ENCODE assay signal across 9 cellular contexts in genomic region chr6:42021847-42022754, GRCh38. TPM values are rescaled to one million over a fixed set of nuclear protein-coding genes. Genes with fewer than 3 reads are reported as not detected.
DNase-seq lines count a peak whose midpoint lies in the region; ATAC-seq and TF ChIP-seq lines count a peak whose summit lies in the region.
"Had no signal": no experiment of that assay in that cellular context is flagged by ENCODE, and none has a peak within 500 bp of the region (broad histone marks: within the 10 kb centered on the region; RNA-seq: fewer than 3 reads in every experiment).

No MANE protein-coding gene starts in this region.

- ATAC-seq in DND-41 (ENCODE audit: insufficient read depth, low read depth): peak; percentile 89
- peak; percentile 44 for ATAC-seq in HG03025 (IDR thresholded peaks at IDR 0.05; ENCODE audit: low FRiP score, unreplicated experiment)
- ATAC-seq in foreskin keratinocyte: no peak

- H3K4me1 ChIP-seq in DND-41 (ENCODE audit: insufficient read depth, low read length) (peaks cover 92% of the 10 kb centered on the region), muscle layer of colon (ENCODE audit: insufficient read depth, low read length) (peaks cover 15% of the 10 kb centered on the region), foreskin keratinocyte (no peaks in the 10 kb centered on the region)

- H3K79me2 ChIP-seq in DND-41 (ENCODE audit: insufficient read depth, low read length): peaks cover 74% of the 10 kb centered on the region

- H2AFZ ChIP-seq in DND-41 (ENCODE audit: low read depth, low read length): no peak overlapping the region

- H3K27me3 ChIP-seq in DND-41 (ENCODE audit: insufficient read depth, low read length, poor library complexity): no peaks in the 10 kb centered on the region
- H3K27me3 ChIP-seq in muscle layer of colon (ENCODE audit: control insufficient read depth in 1 of 2, insufficient read depth in 2 of 2, low read length in 2 of 2): no peaks in the 10 kb centered on the region
- H3K27me3 ChIP-seq in foreskin keratinocyte: no peaks in the 10 kb centered on the region

- peak overlapping the region in 1 of 2 experiments; percentile 17; a peak in 1 of 4 replicates for H3K4me3 ChIP-seq in DND-41 (ENCODE audit: low read depth in 1 of 2, low read length in 2 of 2)
- H3K4me3 ChIP-seq in muscle layer of colon (ENCODE audit: low read depth in 1 of 2, low read length in 2 of 2): no peak overlapping the region

- peak overlapping the region; percentile 25 for H3K4me2 ChIP-seq in DND-41 (ENCODE audit: insufficient read depth, low read length)

- peak; percentile 96 for DNase-seq in DND-41
- DNase-seq in activated T-cell treated with anti-CD3 and anti-CD28 coated beads for 24 hours (ENCODE audit: low read depth): peak; percentile 63
- no peak for DNase-seq in foreskin melanocyte
- no peak for DNase-seq in DMS53 treated with DMSO at 0.1 percent for 48 hours (lab: John Stamatoyannopoulos, UW; ENCODE audit: unreplicated experiment)
- DNase-seq in foreskin keratinocyte: no peak
- no peak for DNase-seq in NK-92 (lab: John Stamatoyannopoulos, UW; ENCODE audit: unreplicated experiment)
- DNase-seq: left cardiac atrium had no signal

- peak; percentile 41 for TF ChIP-seq CTCF in DND-41 (IDR thresholded peaks at IDR 0.05; ENCODE audit: borderline replicate concordance, extremely low read depth, low read length, poor library complexity, severe bottlenecking)
- TF ChIP-seq CTCF in foreskin keratinocyte (conservative IDR thresholded peaks at IDR 0.05): no peak

- H3K9ac ChIP-seq in DND-41 (ENCODE audit: low read depth, low read length) (peak overlapping the region; percentile 62), muscle layer of colon (ENCODE audit: low read length) (peak overlapping the region; percentile 1)

- no peaks in the 10 kb centered on the region for H4K20me1 ChIP-seq in DND-41 (ENCODE audit: insufficient read depth, low read length)

- H3K27ac ChIP-seq in DND-41 (ENCODE audit: low read length): peak overlapping the region; percentile 96
- H3K27ac ChIP-seq in muscle layer of colon (ENCODE audit: low read depth, low read length): no peak overlapping the region
- H3K27ac ChIP-seq in foreskin keratinocyte: no peak overlapping the region

- H3K36me3 ChIP-seq in DND-41 (ENCODE audit: insufficient read depth, low read length) (peaks cover 24% of the 10 kb centered on the region; the same call in 1 of the 2 replicates), muscle layer of colon (ENCODE audit: insufficient read depth, low read length) (no peaks in the 10 kb centered on the region)

- H3K9me3 ChIP-seq in DND-41 (ENCODE audit: insufficient read depth, low read length, severe bottlenecking): no peaks in the 10 kb centered on the region
- H3K9me3 ChIP-seq in muscle layer of colon (ENCODE audit: low read length): no peaks in the 10 kb centered on the region

RNA-seq across cellular contexts. Expression of gene TAF8, which starts 28.2 kb away (rescaled TPM):
- total RNA-seq in foreskin keratinocyte: 17.3 and 17.7 TPM in 2 replicates
- polyA plus RNA-seq in foreskin keratinocyte: 9.7 and 10.0 TPM in 2 replicates

Comparison
In these comparisons a context has a peak if more than half of its experiments do, and no peak if none do; other contexts are left out.
1. DNase-seq: peak in DND-41 (single experiment) and activated T-cell treated with anti-CD3 and anti-CD28 coated beads for 24 hours (single experiment); none in foreskin melanocyte (single experiment), DMS53 treated with DMSO at 0.1 percent for 48 hours (single experiment), foreskin keratinocyte (0 of 2) and NK-92 (single experiment).